In the genomic region with DNA sequence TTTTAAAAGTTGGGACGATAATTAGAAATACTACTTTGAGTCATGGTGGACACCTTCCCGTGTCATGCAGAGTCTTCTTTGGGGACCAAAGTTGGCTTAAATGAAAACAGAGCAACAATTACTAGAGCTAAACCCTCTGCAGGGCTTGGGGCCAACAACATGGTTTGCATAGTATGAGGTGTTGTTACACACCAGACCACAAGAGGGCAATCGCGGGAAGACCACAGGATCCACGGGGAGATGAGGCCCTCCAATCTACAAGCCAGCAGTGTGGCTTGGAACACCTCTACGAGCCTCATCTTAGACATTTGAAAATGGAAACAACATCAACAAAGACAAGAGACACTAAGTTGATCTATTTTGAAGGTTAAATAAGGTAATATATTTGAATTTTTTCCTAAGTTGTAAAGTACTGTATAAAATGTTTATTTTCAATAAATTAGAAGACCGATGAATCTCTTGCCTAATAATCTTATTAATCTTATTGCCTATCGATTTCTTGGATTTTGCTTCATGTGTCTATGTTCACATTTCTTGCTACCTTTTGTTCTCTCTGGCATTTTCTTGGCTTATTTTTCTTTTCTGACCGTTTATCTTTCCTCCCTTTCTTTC, we compare ENCODE assay signal across 9 cellular contexts. TPM values are rescaled to one million over a fixed set of nuclear protein-coding genes. Genes with fewer than 3 reads are reported as not detected.
DNase-seq lines count a peak whose midpoint lies in the region; ATAC-seq and TF ChIP-seq lines count a peak whose summit lies in the region.
"Had no signal": no experiment of that assay in that cellular context is flagged by ENCODE, and none has a peak within 500 bp of the region (broad histone marks: within the 10 kb centered on the region; RNA-seq: fewer than 3 reads in every experiment).

No MANE protein-coding gene starts in this region.

- no peak overlapping the region for H3K4me3 ChIP-seq in MM.1S (ENCODE audit: low read length)
- no peak overlapping the region for H3K4me3 ChIP-seq in left ventricle myocardium inferior

- peaks cover 12% of the 10 kb centered on the region for H3K4me1 ChIP-seq in MM.1S (ENCODE audit: low read length)
- no peaks in the 10 kb centered on the region for H3K4me1 ChIP-seq in left ventricle myocardium inferior

- TF ChIP-seq CTCF in MM.1S (IDR thresholded peaks at IDR 0.05; ENCODE audit: low read length): peak; percentile 82
- TF ChIP-seq CTCF in left ventricle myocardium inferior (IDR thresholded peaks at IDR 0.05; ENCODE audit: borderline replicate concordance): peak; percentile 79

- no peaks in the 10 kb centered on the region for H3K36me3 ChIP-seq in MM.1S (replicated peaks; ENCODE audit: insufficient read depth, low read length)
- H3K36me3 ChIP-seq in left ventricle myocardium inferior: no peaks in the 10 kb centered on the region

- POLR2A ChIA-PET in activated naive CD8-positive, alpha-beta T cell treated with anti-CD3 and anti-CD28 coated beads, Interleukin-2, amount 10 ng/mL, durations not matched to agents 7 days and 5 days (lab: Charles Lee): no interaction called here

- ATAC-seq in activated naive CD8-positive, alpha-beta T cell treated with anti-CD3 and anti-CD28 coated beads, Interleukin-2, amount 10 ng/mL, durations not matched to agents 7 days and 5 days (ENCODE audit: low read depth): peak; percentile 61
- no peak for ATAC-seq in sciatic nerve
- no peak for ATAC-seq in GM19328 (IDR thresholded peaks at IDR 0.05; ENCODE audit: unreplicated experiment)

- H3K27me3 ChIP-seq in MM.1S (replicated peaks; ENCODE audit: insufficient read depth, low read length) (no peaks in the 10 kb centered on the region), left ventricle myocardium inferior (ENCODE audit: low read depth) (peaks cover 20% of the 10 kb centered on the region)

- intact Hi-C loops in left ventricle myocardium inferior (cut with micrococcal nuclease): no loop called here
- intact Hi-C loops in sciatic nerve (cut with DNase I): no loop called here

- no peaks in the 10 kb centered on the region for H4K20me1 ChIP-seq in MM.1S (ENCODE audit: insufficient read depth, low read length)

- no peaks in the 10 kb centered on the region for H3F3A ChIP-seq in MM.1S (ENCODE audit: insufficient read depth, low read length)

- H3K79me2 ChIP-seq in MM.1S (ENCODE audit: low read length): no peaks in the 10 kb centered on the region

- no peak overlapping the region for H3K4me2 ChIP-seq in MM.1S (ENCODE audit: low read depth, low read length)

- no peak overlapping the region for H3K4me3 Mint-ChIP-seq in activated naive CD8-positive, alpha-beta T cell treated with anti-CD3 and anti-CD28 coated beads, Interleukin-2, amount 10 ng/mL, durations not matched to agents 7 days and 5 days

- no peaks in the 10 kb centered on the region for H3K4me1 Mint-ChIP-seq in activated naive CD8-positive, alpha-beta T cell treated with anti-CD3 and anti-CD28 coated beads, Interleukin-2, amount 10 ng/mL, durations not matched to agents 7 days and 5 days

- no peak overlapping the region for H2AFZ ChIP-seq in MM.1S (ENCODE audit: low read length)

- no peaks in the 10 kb centered on the region for H3K9me3 Mint-ChIP-seq in activated naive CD8-positive, alpha-beta T cell treated with anti-CD3 and anti-CD28 coated beads, Interleukin-2, amount 10 ng/mL, durations not matched to agents 7 days and 5 days

- no peaks in the 10 kb centered on the region for H3K36me3 Mint-ChIP-seq in activated naive CD8-positive, alpha-beta T cell treated with anti-CD3 and anti-CD28 coated beads, Interleukin-2, amount 10 ng/mL, durations not matched to agents 7 days and 5 days

- no peak overlapping the region for H3K27ac ChIP-seq in MM.1S (ENCODE audit: low read length)
- H3K27ac ChIP-seq in left ventricle myocardium inferior (replicated peaks): no peak overlapping the region

- DNase-seq in activated gamma-delta T cell treated with Interleukin-2 at 50 U/mL for 16 hours (peak; percentile 45), activated gamma-delta T cell (lab: John Stamatoyannopoulos, UW) (no peak), MM.1S (peak; percentile 77), SKM-1 treated with dmso at 0.1 percent for 144 hours (lab: John Stamatoyannopoulos, UW; ENCODE audit: unreplicated experiment) (peak; percentile 31), left ventricle myocardium inferior (no peak), sciatic nerve (ENCODE audit: low spot score) (peak; percentile 70)
- peak; percentile 38 for DNase-seq in activated naive CD8-positive, alpha-beta T cell treated with anti-CD3 and anti-CD28 coated beads, Interleukin-2, amount 10 ng/mL, durations not matched to agents 7 days and 5 days

- no peak overlapping the region for H3K9ac ChIP-seq in MM.1S (ENCODE audit: low read length)

- no peaks in the 10 kb centered on the region for H3K9me2 ChIP-seq in MM.1S (replicated peaks; ENCODE audit: insufficient read depth, low read length)

- H3K9me3 ChIP-seq in MM.1S (replicated peaks; ENCODE audit: insufficient read depth, low read length) (no peaks in the 10 kb centered on the region), left ventricle myocardium inferior (replicated peaks) (no peaks in the 10 kb centered on the region)

- H3K27me3 Mint-ChIP-seq in activated naive CD8-positive, alpha-beta T cell treated with anti-CD3 and anti-CD28 coated beads, Interleukin-2, amount 10 ng/mL, durations not matched to agents 7 days and 5 days: peaks cover 3% of the 10 kb centered on the region

- no peak overlapping the region for H3K27ac Mint-ChIP-seq in activated naive CD8-positive, alpha-beta T cell treated with anti-CD3 and anti-CD28 coated beads, Interleukin-2, amount 10 ng/mL, durations not matched to agents 7 days and 5 days

RNA-seq across cellular contexts. Expression of a gene that starts 8.2 kb away (rescaled TPM):
- not detected for total RNA-seq in activated naive CD8-positive, alpha-beta T cell treated with anti-CD3 and anti-CD28 coated beads, Interleukin-2, amount 10 ng/mL, durations not matched to agents 7 days and 5 days
- total RNA-seq in left ventricle myocardium inferior: not detected
- total RNA-seq in sciatic nerve: not detected
- total RNA-seq: skeletal muscle tissue had no signal

RNA-seq across cellular contexts. Expression of a gene that starts 10.1 kb away (rescaled TPM):
- not detected for total RNA-seq in activated naive CD8-positive, alpha-beta T cell treated with anti-CD3 and anti-CD28 coated beads, Interleukin-2, amount 10 ng/mL, durations not matched to agents 7 days and 5 days
- not detected for total RNA-seq in left ventricle myocardium inferior
- total RNA-seq in sciatic nerve: not detected
- total RNA-seq: skeletal muscle tissue had no signal

RNA-seq across cellular contexts. Expression of a gene that starts 27.3 kb away (rescaled TPM):
- not detected for total RNA-seq in activated naive CD8-positive, alpha-beta T cell treated with anti-CD3 and anti-CD28 coated beads, Interleukin-2, amount 10 ng/mL, durations not matched to agents 7 days and 5 days
- total RNA-seq in left ventricle myocardium inferior (not detected), sciatic nerve (not detected)
- total RNA-seq: skeletal muscle tissue had no signal

RNA-seq across cellular contexts. Expression of a gene that starts 38.4 kb away (rescaled TPM):
- not detected for total RNA-seq in activated naive CD8-positive, alpha-beta T cell treated with anti-CD3 and anti-CD28 coated beads, Interleukin-2, amount 10 ng/mL, durations not matched to agents 7 days and 5 days
- total RNA-seq in left ventricle myocardium inferior: not detected
- total RNA-seq in sciatic nerve: not detected
- total RNA-seq: skeletal muscle tissue had no signal

RNA-seq across cellular contexts. Expression of a gene that starts 42.6 kb away (rescaled TPM):
- total RNA-seq in activated naive CD8-positive, alpha-beta T cell treated with anti-CD3 and anti-CD28 coated beads, Interleukin-2, amount 10 ng/mL, durations not matched to agents 7 days and 5 days: not detected
- total RNA-seq in left ventricle myocardium inferior: not detected
- not detected for total RNA-seq in sciatic nerve
- total RNA-seq: skeletal muscle tissue had no signal

Comparison
In these comparisons a context has a peak if more than half of its experiments do, and no peak if none do; other contexts are left out.
1. DNase-seq: peak in activated gamma-delta T cell treated with Interleukin-2 at 50 U/mL for 16 hours (single experiment), MM.1S (single experiment), SKM-1 treated with dmso at 0.1 percent for 144 hours (single experiment), activated naive CD8-positive, alpha-beta T cell treated with anti-CD3 and anti-CD28 coated beads, Interleukin-2, amount 10 ng/mL, durations not matched to agents 7 days and 5 days (single experiment) and sciatic nerve (single experiment); none in activated gamma-delta T cell (single experiment) and left ventricle myocardium inferior (single experiment).